In the genomic region with DNA sequence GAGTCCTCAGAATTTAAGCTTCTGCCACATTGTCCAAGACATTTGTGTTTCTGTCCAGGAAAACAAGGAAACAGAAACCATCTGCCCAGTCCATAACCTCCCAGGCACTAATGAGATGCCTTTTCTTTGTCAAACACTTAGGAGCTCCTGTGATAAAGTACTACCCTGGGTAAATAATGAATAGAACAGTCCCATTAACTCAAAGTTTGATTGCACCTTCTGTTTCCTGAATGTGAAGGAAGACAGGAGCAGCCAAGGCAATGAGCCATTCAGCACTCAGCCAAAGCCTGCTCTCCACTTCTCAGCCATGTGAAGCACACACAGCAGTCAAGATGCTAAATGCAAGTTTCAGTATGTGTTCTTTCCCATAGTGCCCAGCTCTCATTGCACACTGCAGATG, we compare ENCODE assay signal across 20 cellular contexts.
"Had no signal": no experiment of that assay in that cellular context is flagged by ENCODE, and none has a peak within 500 bp of the region (broad histone marks: within the 10 kb centered on the region; RNA-seq: fewer than 3 reads in every experiment).

No MANE protein-coding gene starts in this region.

- H3K4me1 Mint-ChIP-seq: mesothelial cell of epicardium had no signal

- H3K36me3 Mint-ChIP-seq: activated naive CD4-positive, alpha-beta T cell treated with anti-CD3 and anti-CD28 coated beads, Interleukin-2, amount 50 U/mL, for 72 hours had no signal

- DNase-seq: activated CD4-positive, alpha-beta T cell treated with anti-CD3 and anti-CD28 coated beads for 4 hours; activated CD8-positive, alpha-beta T cell treated with anti-CD3 and anti-CD28 coated beads for 36 hours; activated effector memory CD4-positive, alpha-beta T cell treated with anti-CD3 and anti-CD28 coated beads, Interleukin-2, amount 50 U/mL, for 16 hours; activated T-cell treated with anti-CD3 and anti-CD28 coated beads, Interleukin-2, amount 50 U/mL, for 48 hours; erythroblast; gastrocnemius medialis; heart left ventricle; left cardiac atrium; right cardiac atrium; stimulated activated CD4-positive, alpha-beta T cell treated with anti-CD3 and anti-CD28 coated beads, Interleukin-4, amount 100 ng/mL, for 4 hours; stimulated activated CD8-positive, alpha-beta memory T cell treated with anti-CD3 and anti-CD28 coated beads, Interleukin-4, amount 100 ng/mL, for 48 hours; stimulated activated naive CD4-positive, alpha-beta T cell treated with Interleukin-2 at 50 U/mL for 16 hours; trophoblast cell; WERI-Rb-1 had no signal

- H3K9me3 ChIP-seq: prostate gland, suprapubic skin had no signal

- H3K27ac ChIP-seq: gastrocnemius medialis, heart left ventricle, prostate gland, suprapubic skin, WERI-Rb-1 had no signal

- H3K27me3 Mint-ChIP-seq: activated CD8-positive, alpha-beta T cell treated with anti-CD3 and anti-CD28 coated beads for 36 hours had no signal

- H3K4me1 ChIP-seq: gastrocnemius medialis, heart left ventricle, prostate gland, suprapubic skin had no signal

- ATAC-seq: activated CD8-positive, alpha-beta T cell treated with anti-CD3 and anti-CD28 coated beads for 36 hours; activated naive CD4-positive, alpha-beta T cell treated with anti-CD3 and anti-CD28 coated beads, Interleukin-2, amount 50 U/mL, for 72 hours; gastrocnemius medialis; heart left ventricle; left cardiac atrium; right cardiac atrium had no signal

- H3K4me3 Mint-ChIP-seq: activated CD8-positive, alpha-beta T cell treated with anti-CD3 and anti-CD28 coated beads for 36 hours; mesothelial cell of epicardium had no signal

- H3K4me3 ChIP-seq: gastrocnemius medialis, heart left ventricle, lung, prostate gland, smooth muscle cell, suprapubic skin had no signal

- H3K27ac Mint-ChIP-seq: activated CD8-positive, alpha-beta T cell treated with anti-CD3 and anti-CD28 coated beads for 36 hours; activated naive CD4-positive, alpha-beta T cell treated with anti-CD3 and anti-CD28 coated beads, Interleukin-2, amount 50 U/mL, for 72 hours; mesothelial cell of epicardium had no signal

- H3K27me3 ChIP-seq: gastrocnemius medialis, heart left ventricle, suprapubic skin had no signal

- H3K36me3 ChIP-seq: gastrocnemius medialis, heart left ventricle, prostate gland, suprapubic skin, WERI-Rb-1 had no signal
